In genomic region chr14:65096323-65097089, GRCh38 we compare ENCODE assay signal across 9 cellular contexts. TPM values are rescaled to one million over a fixed set of nuclear protein-coding genes. Genes with fewer than 3 reads are reported as not detected.
DNase-seq lines count a peak whose midpoint lies in the region; ATAC-seq and FAIRE-seq lines count a peak whose summit lies in the region.
"Had no signal": no experiment of that assay in that cellular context is flagged by ENCODE, and none has a peak within 500 bp of the region (broad histone marks: within the 10 kb centered on the region; RNA-seq: fewer than 3 reads in every experiment).

No MANE protein-coding gene starts in this region.

- H3K27ac Mint-ChIP-seq in activated T-helper 2 cell treated with anti-CD3 and anti-CD28 coated beads, Interferon-gamma antibody, Interleukin-2, Interleukin-4, amounts not matched to agents 10 μg/mL and 5 μg/mL and 100 μg/mL, durations not matched to agents 14 hours and 24 hours and 36 hours, result peak overlapping the region; percentile 6
- peak overlapping the region; percentile 76 for H3K27ac Mint-ChIP-seq in stimulated activated effector memory CD8-positive, alpha-beta T cell treated with anti-CD3 and anti-CD28 coated beads, Interleukin-12 subunit alpha, Interleukin-12 subunit beta, amount 100 ng/mL, for 72 hours

- no peak for DNase-seq in HTR-8/SVneo (ENCODE audit: insufficient read length, low spot score)
- no peak for DNase-seq in activated T-helper 2 cell treated with anti-CD3 and anti-CD28 coated beads, Interferon-gamma antibody, Interleukin-2, Interleukin-4, amounts not matched to agents 10 μg/mL and 5 μg/mL and 100 μg/mL, durations not matched to agents 14 hours and 24 hours and 36 hours (ENCODE audit: low spot score)
- DNase-seq in left cardiac atrium, result no peak
- no peak for DNase-seq in stimulated activated effector memory CD8-positive, alpha-beta T cell treated with anti-CD3 and anti-CD28 coated beads, Interleukin-12 subunit alpha, Interleukin-12 subunit beta, amount 100 ng/mL, for 72 hours (ENCODE audit: low spot score in 2 of 2)
- DNase-seq in middle frontal gyrus (ENCODE audit: extremely low spot score, low spot score), result no peak
- no peak for DNase-seq in nucleus accumbens (lab: John Stamatoyannopoulos, UW)
- DNase-seq: effector CD8-positive, alpha-beta T cell had no signal

- intact Hi-C loops in activated T-helper 2 cell treated with anti-CD3 and anti-CD28 coated beads, Interferon-gamma antibody, Interleukin-2, Interleukin-4, amounts not matched to agents 10 μg/mL and 5 μg/mL and 100 μg/mL, durations not matched to agents 14 hours and 24 hours and 36 hours (cut with micrococcal nuclease), result loop anchor here (1.0 kb wide), 1 partner anchor 93 kb away; no protein-coding TSS in a partner anchor
- intact Hi-C loops in left cardiac atrium (cut with DNase I), result no loop called here

- no peaks in the 10 kb centered on the region for H3K27me3 Mint-ChIP-seq in activated T-helper 2 cell treated with anti-CD3 and anti-CD28 coated beads, Interferon-gamma antibody, Interleukin-2, Interleukin-4, amounts not matched to agents 10 μg/mL and 5 μg/mL and 100 μg/mL, durations not matched to agents 14 hours and 24 hours and 36 hours (ENCODE audit: low read depth)

- H3K9me3 Mint-ChIP-seq in activated T-helper 2 cell treated with anti-CD3 and anti-CD28 coated beads, Interferon-gamma antibody, Interleukin-2, Interleukin-4, amounts not matched to agents 10 μg/mL and 5 μg/mL and 100 μg/mL, durations not matched to agents 14 hours and 24 hours and 36 hours, result no peaks in the 10 kb centered on the region
- H3K9me3 Mint-ChIP-seq in stimulated activated effector memory CD8-positive, alpha-beta T cell treated with anti-CD3 and anti-CD28 coated beads, Interleukin-12 subunit alpha, Interleukin-12 subunit beta, amount 100 ng/mL, for 72 hours, result no peaks in the 10 kb centered on the region

- FAIRE-seq in HTR-8/SVneo (lab: Jason Lieb, UNC), result peak; percentile 16

- H3K4me3 Mint-ChIP-seq in activated T-helper 2 cell treated with anti-CD3 and anti-CD28 coated beads, Interferon-gamma antibody, Interleukin-2, Interleukin-4, amounts not matched to agents 10 μg/mL and 5 μg/mL and 100 μg/mL, durations not matched to agents 14 hours and 24 hours and 36 hours (ENCODE audit: low read depth), result peak overlapping the region; percentile 11
- no peak overlapping the region for H3K4me3 Mint-ChIP-seq in stimulated activated effector memory CD8-positive, alpha-beta T cell treated with anti-CD3 and anti-CD28 coated beads, Interleukin-12 subunit alpha, Interleukin-12 subunit beta, amount 100 ng/mL, for 72 hours

- ATAC-seq in left cardiac atrium, result peak; percentile 28 to 57
- no peak for ATAC-seq in stimulated activated effector memory CD8-positive, alpha-beta T cell treated with anti-CD3 and anti-CD28 coated beads, Interleukin-12 subunit alpha, Interleukin-12 subunit beta, amount 100 ng/mL, for 72 hours
- ATAC-seq in GM21619 (IDR thresholded peaks at IDR 0.05; ENCODE audit: unreplicated experiment), result no peak
- ATAC-seq in HG02571 (IDR thresholded peaks at IDR 0.05; ENCODE audit: unreplicated experiment), result no peak

- H3K4me1 Mint-ChIP-seq in activated T-helper 2 cell treated with anti-CD3 and anti-CD28 coated beads, Interferon-gamma antibody, Interleukin-2, Interleukin-4, amounts not matched to agents 10 μg/mL and 5 μg/mL and 100 μg/mL, durations not matched to agents 14 hours and 24 hours and 36 hours (ENCODE audit: low read depth), result peaks cover 62% of the 10 kb centered on the region
- H3K4me1 Mint-ChIP-seq in stimulated activated effector memory CD8-positive, alpha-beta T cell treated with anti-CD3 and anti-CD28 coated beads, Interleukin-12 subunit alpha, Interleukin-12 subunit beta, amount 100 ng/mL, for 72 hours, result peaks cover 76% of the 10 kb centered on the region

- peaks cover 77% of the 10 kb centered on the region for H3K36me3 Mint-ChIP-seq in activated T-helper 2 cell treated with anti-CD3 and anti-CD28 coated beads, Interferon-gamma antibody, Interleukin-2, Interleukin-4, amounts not matched to agents 10 μg/mL and 5 μg/mL and 100 μg/mL, durations not matched to agents 14 hours and 24 hours and 36 hours (ENCODE audit: low read depth)
- H3K36me3 Mint-ChIP-seq in stimulated activated effector memory CD8-positive, alpha-beta T cell treated with anti-CD3 and anti-CD28 coated beads, Interleukin-12 subunit alpha, Interleukin-12 subunit beta, amount 100 ng/mL, for 72 hours, result peaks cover 100% of the 10 kb centered on the region

RNA-seq across cellular contexts. Expression of gene MAX, which starts 5.8 kb away (rescaled TPM):
- total RNA-seq in activated T-helper 2 cell treated with anti-CD3 and anti-CD28 coated beads, Interferon-gamma antibody, Interleukin-2, Interleukin-4, amounts not matched to agents 10 μg/mL and 5 μg/mL and 100 μg/mL, durations not matched to agents 14 hours and 24 hours and 36 hours, result 113 and 115 TPM in 2 replicates
- 10 to 100 TPM; 71.1 to 81.1 TPM for total RNA-seq in left cardiac atrium

Comparison
In these comparisons a context has a peak if more than half of its experiments do, and no peak if none do; other contexts are left out.
1. ATAC-seq: peak in left cardiac atrium (2 of 2); none in stimulated activated effector memory CD8-positive, alpha-beta T cell treated with anti-CD3 and anti-CD28 coated beads, Interleukin-12 subunit alpha, Interleukin-12 subunit beta, amount 100 ng/mL, for 72 hours (single experiment), GM21619 (single experiment) and HG02571 (single experiment).